ENCODE assay signal across 12 cellular contexts in the genomic region with DNA sequence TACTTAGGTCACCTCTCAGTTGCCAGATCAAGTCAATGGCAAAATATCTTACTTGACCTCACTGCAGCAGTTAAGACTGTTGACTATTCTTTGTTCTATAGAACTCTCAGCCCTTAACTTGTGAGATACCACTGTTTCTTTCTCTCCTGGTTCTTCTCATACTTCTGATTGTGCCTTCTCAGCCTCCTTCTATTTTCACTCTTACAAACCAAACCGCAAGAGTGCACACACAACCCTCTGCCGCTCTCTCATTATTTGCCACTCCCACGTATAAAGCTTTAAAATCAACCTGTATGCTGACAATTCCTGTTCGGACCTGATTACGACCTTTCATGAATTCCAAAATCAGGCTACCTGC. TPM values are rescaled to one million over a fixed set of nuclear protein-coding genes. Genes with fewer than 3 reads are reported as not detected.
DNase-seq lines count a peak whose midpoint lies in the region; ATAC-seq and TF ChIP-seq lines count a peak whose summit lies in the region.
"Had no signal": no experiment of that assay in that cellular context is flagged by ENCODE, and none has a peak within 500 bp of the region (broad histone marks: within the 10 kb centered on the region; RNA-seq: fewer than 3 reads in every experiment).

No MANE protein-coding gene starts in this region.

- H3K79me2 ChIP-seq in Loucy (ENCODE audit: insufficient read depth, low read length): peaks cover 83% of the 10 kb centered on the region

- peak overlapping the region; percentile 30 for H3K4me3 ChIP-seq in GM12864 (ENCODE audit: low read depth, low read length)
- H3K4me3 ChIP-seq in Loucy (ENCODE audit: low read length, poor library complexity, severe bottlenecking): peak overlapping the region; percentile 91
- H3K4me3 ChIP-seq: left ventricle myocardium inferior had no signal

- peaks cover 3% of the 10 kb centered on the region; the same call in 1 of the 2 replicates for H3F3A ChIP-seq in Loucy (ENCODE audit: low read depth)

- peak; percentile 37 for ATAC-seq in GM19438 (IDR thresholded peaks at IDR 0.05; ENCODE audit: low read depth, unreplicated experiment)
- ATAC-seq in HG02938 (IDR thresholded peaks at IDR 0.05; ENCODE audit: unreplicated experiment): peak; percentile 33
- no peak for ATAC-seq in esophagus mucosa

- no peaks in the 10 kb centered on the region for H3K27me3 ChIP-seq in Loucy (ENCODE audit: insufficient read depth, low read length, poor library complexity, severe bottlenecking)

- no peak overlapping the region for H2AFZ ChIP-seq in Loucy (ENCODE audit: low read length)

- peaks cover 70% of the 10 kb centered on the region for H3K4me1 ChIP-seq in Loucy (ENCODE audit: insufficient read depth, low read length, poor library complexity, severe bottlenecking)

- peak overlapping the region; percentile 83 for H3K4me2 ChIP-seq in Loucy (ENCODE audit: low read depth, low read length, poor library complexity, severe bottlenecking)

- H3K9me2 ChIP-seq in Loucy (replicated peaks; ENCODE audit: low read depth, low read length): no peaks in the 10 kb centered on the region

- no peaks in the 10 kb centered on the region for H4K20me1 ChIP-seq in Loucy (ENCODE audit: insufficient read depth, low read length, poor library complexity, severe bottlenecking)

- no peaks in the 10 kb centered on the region; the same call in 1 of the 2 replicates for H3K36me3 ChIP-seq in Loucy (ENCODE audit: insufficient read depth, low read length)
- H3K36me3 ChIP-seq: left ventricle myocardium inferior had no signal

- no peaks in the 10 kb centered on the region for H3K9me3 ChIP-seq in Loucy (ENCODE audit: insufficient read depth, low read depth, low read length)
- H3K9me3 ChIP-seq: left ventricle myocardium inferior had no signal

- DNase-seq in GM12864 (ENCODE audit: low read depth) (peak; percentile 46), DMS153 treated with DMSO at 0.1 percent for 48 hours (lab: John Stamatoyannopoulos, UW; ENCODE audit: unreplicated experiment) (no peak), EL (no peak), AG20443 (ENCODE audit: low spot score) (no peak)
- DNase-seq: activated CD8-positive, alpha-beta memory T cell treated with anti-CD3 and anti-CD28 coated beads for 24 hours; HCEC 1CT; left ventricle myocardium inferior; NCI-H1436 treated with DMSO at 0.1 percent for 48 hours had no signal

- TF ChIP-seq CTCF in GM12864 (IDR thresholded peaks at IDR 0.05; ENCODE audit: low read depth, low read length, missing control alignments) (no peak), Loucy (conservative IDR thresholded peaks at IDR 0.05; ENCODE audit: low read length) (no peak)

- H3K9ac ChIP-seq in Loucy (ENCODE audit: low read depth, low read length, poor library complexity, severe bottlenecking): peak overlapping the region; percentile 51

RNA-seq across cellular contexts. Expression of gene E2F7, which starts 4.5 kb away (rescaled TPM):
- 4.0 TPM for total RNA-seq in esophagus mucosa
